2 cellular contexts compared by ENCODE assay signal in the genomic region with DNA sequence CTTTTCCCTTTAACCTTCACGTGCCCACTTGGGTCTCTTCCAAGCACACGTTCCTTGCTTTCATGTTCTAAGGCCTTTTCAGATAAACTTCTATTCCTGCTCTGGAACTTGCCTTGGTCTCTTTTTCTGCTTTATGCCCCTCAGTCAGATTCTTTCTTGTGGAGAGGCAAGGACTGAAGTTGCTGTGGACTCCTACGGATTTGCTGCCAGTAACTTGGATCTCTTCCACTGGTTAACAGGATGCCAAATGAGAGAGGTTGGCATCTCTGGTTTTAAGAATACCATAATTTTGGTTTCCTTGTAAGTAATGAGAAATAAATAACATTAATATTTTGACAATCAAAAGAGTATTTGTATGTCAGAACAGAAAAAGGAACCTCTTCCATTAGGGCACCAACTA.
TF ChIP-seq lines count a peak whose summit lies in the region.

No MANE protein-coding gene starts in this region.

TF ChIP-seq in A549, 52 proteins besides CTCF, POLR2A, EP300 and RAD21 (continued from another document):
- TF ChIP-seq ZSCAN20 (CRISPR knock-in tag; IDR thresholded peaks at IDR 0.05) (no peak), RARB (CRISPR knock-in tag; IDR thresholded peaks at IDR 0.05) (no peak), HDAC2 (IDR thresholded peaks at IDR 0.05) (no peak), RNF2 (IDR thresholded peaks at IDR 0.05; ENCODE audit: borderline replicate concordance, low read depth) (no peak), MYC (IDR thresholded peaks at IDR 0.05; ENCODE audit: borderline replicate concordance, low read length) (no peak), HMGXB4 (CRISPR knock-in tag; IDR thresholded peaks at IDR 0.05; ENCODE audit: borderline replicate concordance) (no peak), ZFP36 (IDR thresholded peaks at IDR 0.05; ENCODE audit: borderline replicate concordance, partially characterized antibody) (no peak), RCOR1 (IDR thresholded peaks at IDR 0.05; ENCODE audit: low read depth, low read length) (no peak)
- TF ChIP-seq, protein P1, sequence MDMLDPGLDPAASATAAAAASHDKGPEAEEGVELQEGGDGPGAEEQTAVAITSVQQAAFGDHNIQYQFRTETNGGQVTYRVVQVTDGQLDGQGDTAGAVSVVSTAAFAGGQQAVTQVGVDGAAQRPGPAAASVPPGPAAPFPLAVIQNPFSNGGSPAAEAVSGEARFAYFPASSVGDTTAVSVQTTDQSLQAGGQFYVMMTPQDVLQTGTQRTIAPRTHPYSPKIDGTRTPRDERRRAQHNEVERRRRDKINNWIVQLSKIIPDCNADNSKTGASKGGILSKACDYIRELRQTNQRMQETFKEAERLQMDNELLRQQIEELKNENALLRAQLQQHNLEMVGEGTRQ (IDR thresholded peaks at IDR 0.05), result no peak

TF ChIP-seq in K562, 482 proteins besides CTCF, POLR2A, EP300 and RAD21 (continued from another document):
- TF ChIP-seq, protein P2, sequence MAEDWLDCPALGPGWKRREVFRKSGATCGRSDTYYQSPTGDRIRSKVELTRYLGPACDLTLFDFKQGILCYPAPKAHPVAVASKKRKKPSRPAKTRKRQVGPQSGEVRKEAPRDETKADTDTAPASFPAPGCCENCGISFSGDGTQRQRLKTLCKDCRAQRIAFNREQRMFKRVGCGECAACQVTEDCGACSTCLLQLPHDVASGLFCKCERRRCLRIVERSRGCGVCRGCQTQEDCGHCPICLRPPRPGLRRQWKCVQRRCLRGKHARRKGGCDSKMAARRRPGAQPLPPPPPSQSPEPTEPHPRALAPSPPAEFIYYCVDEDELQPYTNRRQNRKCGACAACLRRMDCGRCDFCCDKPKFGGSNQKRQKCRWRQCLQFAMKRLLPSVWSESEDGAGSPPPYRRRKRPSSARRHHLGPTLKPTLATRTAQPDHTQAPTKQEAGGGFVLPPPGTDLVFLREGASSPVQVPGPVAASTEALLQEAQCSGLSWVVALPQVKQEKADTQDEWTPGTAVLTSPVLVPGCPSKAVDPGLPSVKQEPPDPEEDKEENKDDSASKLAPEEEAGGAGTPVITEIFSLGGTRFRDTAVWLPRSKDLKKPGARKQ (CRISPR knock-in tag; IDR thresholded peaks at IDR 0.05), result no peak
- no peak for TF ChIP-seq FOXJ2 (tag; IDR thresholded peaks at IDR 0.05)
- no peak for TF ChIP-seq CREB3L1 (IDR thresholded peaks at IDR 0.05; ENCODE audit: borderline replicate concordance, low read depth)
- TF ChIP-seq, protein P3, sequence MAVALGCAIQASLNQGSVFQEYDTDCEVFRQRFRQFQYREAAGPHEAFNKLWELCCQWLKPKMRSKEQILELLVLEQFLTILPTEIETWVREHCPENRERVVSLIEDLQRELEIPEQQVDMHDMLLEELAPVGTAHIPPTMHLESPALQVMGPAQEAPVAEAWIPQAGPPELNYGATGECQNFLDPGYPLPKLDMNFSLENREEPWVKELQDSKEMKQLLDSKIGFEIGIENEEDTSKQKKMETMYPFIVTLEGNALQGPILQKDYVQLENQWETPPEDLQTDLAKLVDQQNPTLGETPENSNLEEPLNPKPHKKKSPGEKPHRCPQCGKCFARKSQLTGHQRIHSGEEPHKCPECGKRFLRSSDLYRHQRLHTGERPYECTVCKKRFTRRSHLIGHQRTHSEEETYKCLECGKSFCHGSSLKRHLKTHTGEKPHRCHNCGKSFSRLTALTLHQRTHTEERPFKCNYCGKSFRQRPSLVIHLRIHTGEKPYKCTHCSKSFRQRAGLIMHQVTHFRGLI (CRISPR knock-in tag; IDR thresholded peaks at IDR 0.05), result no peak
